7 cellular contexts compared by ENCODE assay signal in genomic region chr5:87413116-87413645, GRCh38. TPM values are rescaled to one million over a fixed set of nuclear protein-coding genes. Genes with fewer than 3 reads are reported as not detected.
DNase-seq lines count a peak whose midpoint lies in the region; ATAC-seq and TF ChIP-seq lines count a peak whose summit lies in the region.

No MANE protein-coding gene starts in this region.

- 14% methylated on average over 7 of the region's 7 CpGs for WGBS in ovary, 3 donors

- in situ Hi-C loops in G401 (cut with HindIII; ENCODE audit: low sequenced_read_pairs) = no loop called here

- H3K27ac ChIP-seq in HEK293 (ENCODE audit: extremely low read depth, low read depth, low read length) (no peak overlapping the region), ovary (peak overlapping the region in 1 of 2 donors; percentile 95)

- TF ChIP-seq CTCF in HEK293 (tag by site-specific recombination; IDR thresholded peaks at IDR 0.05) = no peak
- no peak for TF ChIP-seq CTCF in ovary (IDR thresholded peaks at IDR 0.05)

- POLR2A ChIA-PET in HEK293 (lab: Yijun Ruan, JAX) = interaction anchor here (1.9 kb wide), 1 partner anchor 13 kb away, joined by 7 read pairs; no protein-coding TSS in a partner anchor

- H3K36me3 ChIP-seq in HEK293 (ENCODE audit: control insufficient read depth in 2 of 2, insufficient read depth in 1 of 2, low read length in 2 of 2) (peaks cover 14 to 29% of the 10 kb centered on the region in 2 experiments; a peak in 2 of 3 replicates), endocrine pancreas (ENCODE audit: control insufficient read depth, insufficient read depth, low read length) (no peaks in the 10 kb centered on the region), ovary (no peaks in the 10 kb centered on the region)

- H3K4me3 ChIP-seq in HEK293 (ENCODE audit: low read depth, low read length) = peak overlapping the region; percentile 93
- H3K4me3 ChIP-seq in endocrine pancreas (ENCODE audit: control insufficient read depth, insufficient read depth, low read length) = peak overlapping the region; percentile 96
- peak overlapping the region; percentile 75 for H3K4me3 ChIP-seq in ovary

- H3K27me3 ChIP-seq in endocrine pancreas (ENCODE audit: control insufficient read depth, insufficient read depth, low read length) (no peaks in the 10 kb centered on the region), ovary (no peaks in the 10 kb centered on the region)

- peaks cover 5% of the 10 kb centered on the region; the same call in 1 of the 2 replicates for H3K4me1 ChIP-seq in HEK293 (ENCODE audit: control insufficient read depth, insufficient read depth, low read length)
- peaks cover 8% of the 10 kb centered on the region for H3K4me1 ChIP-seq in endocrine pancreas (ENCODE audit: control insufficient read depth, insufficient read depth, low read length)
- no peaks in the 10 kb centered on the region for H3K4me1 ChIP-seq in ovary (ENCODE audit: insufficient read depth)

- DNase-seq in NCI-H460 (ENCODE audit: extremely low read depth, low read depth) = peak; percentile 3
- no peak for DNase-seq in ovary
- no peak for DNase-seq in G401 (ENCODE audit: low spot score)

- peak; percentile 2 for ATAC-seq in GM18858 (IDR thresholded peaks at IDR 0.05; ENCODE audit: unreplicated experiment)
- ATAC-seq in GM19467 (IDR thresholded peaks at IDR 0.05; ENCODE audit: unreplicated experiment) = no peak

- no peak for TF ChIP-seq EP300 in ovary (IDR thresholded peaks at IDR 0.05)

- no peak for TF ChIP-seq POLR2A in ovary (IDR thresholded peaks at IDR 0.05)

- H3K9ac ChIP-seq in endocrine pancreas (ENCODE audit: control insufficient read depth, insufficient read depth, low read length) = peak overlapping the region; percentile 77

- H3K9me3 ChIP-seq in HEK293 (ENCODE audit: control insufficient read depth, insufficient read depth, low read depth, low read length) = no peaks in the 10 kb centered on the region
- H3K9me3 ChIP-seq in endocrine pancreas (ENCODE audit: control insufficient read depth, low read length) = no peaks in the 10 kb centered on the region
- H3K9me3 ChIP-seq in ovary = no peaks in the 10 kb centered on the region

- CTCF ChIA-PET in HEK293 (lab: Yijun Ruan, JAX) = interaction anchor here (0.6 to 1.1 kb wide), 5 partner anchors 12 to 1471 kb away, joined by 3 read pairs; no protein-coding TSS in a partner anchor

- intact Hi-C loops in ovary (cut with DNase I) = loop anchor here in 1 of 4 donors (10.0 kb wide), 1 partner anchor 148 kb away; the partner anchor contains the start of gene RASA1

TF ChIP-seq in HEK293, 187 proteins besides CTCF, POLR2A, EP300 and RAD21:
- TF ChIP-seq EGR2 (tag by site-specific recombination; IDR thresholded peaks at IDR 0.05; ENCODE audit: low read depth) = no peak
- TF ChIP-seq ZNF654 (tag by site-specific recombination; IDR thresholded peaks at IDR 0.05; ENCODE audit: low read depth) = no peak
- peak; percentile 70 for TF ChIP-seq ZNF692 (tag by site-specific recombination; IDR thresholded peaks at IDR 0.05)
- peak; percentile 74 for TF ChIP-seq ZFP69B (tag by site-specific recombination; IDR thresholded peaks at IDR 0.05)
- peak; percentile 61; the same call in 1 of the 2 replicates for TF ChIP-seq ZBTB17 (tag by site-specific recombination; IDR thresholded peaks at IDR 0.05)
- TF ChIP-seq SP3 (tag by site-specific recombination; IDR thresholded peaks at IDR 0.05) = peak; percentile 14; the same call in 1 of the 2 replicates
- TF ChIP-seq ZBTB8A (tag by site-specific recombination; IDR thresholded peaks at IDR 0.05) = peak; percentile 7; the same call in 1 of the 2 replicates
- peak; percentile 70 for TF ChIP-seq ZNF335 (tag by site-specific recombination; conservative IDR thresholded peaks at IDR 0.05)
TF ChIP-seq in HEK293: peak in this region for 6.

RNA-seq across cellular contexts. Expression of gene CCNH, which starts 0.5 kb away (rescaled TPM):
- total RNA-seq in NCI-H460 (2014; rRNA removed; shearing (Covaris generic)) = 163 and 167 TPM in 2 replicates
- 75.9 and 81.1 TPM in 2 replicates for polyA plus RNA-seq in NCI-H460 (2014; cell fraction: nucleus; rRNA removed)
- total RNA-seq in ovary = 100 to 1,000 TPM in 2 of 7 donors, 10 to 100 TPM in 5; 37.8 to 160 (median 49.0) TPM
- 10 to 100 TPM; 21.7 to 26.0 TPM for polyA plus RNA-seq in ovary
- 62.2 and 86.2 TPM in 2 replicates for total RNA-seq in G401 (2014; rRNA removed; shearing (Covaris generic))
